Comparison of ENCODE assay signal across 25 cellular contexts in the genomic region with DNA sequence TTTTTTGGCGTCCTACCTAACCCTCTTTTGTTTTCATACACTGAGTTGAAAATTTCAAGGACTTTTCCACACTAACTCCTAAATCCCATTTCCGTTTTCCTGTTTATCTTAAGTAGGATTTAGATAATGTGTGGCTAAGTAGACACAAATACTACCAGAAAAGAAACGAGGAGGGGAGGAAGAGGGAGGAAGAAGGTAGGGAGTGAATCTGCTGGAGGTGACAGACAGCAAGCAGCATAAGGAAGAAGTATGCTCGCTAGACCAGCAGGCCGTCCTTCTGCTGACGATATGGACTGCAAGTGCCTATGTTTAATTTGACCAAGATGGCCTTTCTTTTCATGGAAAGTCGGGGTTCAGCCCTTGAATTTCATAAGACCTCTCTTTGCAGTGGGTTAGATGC.
"Had no signal": no experiment of that assay in that cellular context is flagged by ENCODE, and none has a peak within 500 bp of the region (broad histone marks: within the 10 kb centered on the region; RNA-seq: fewer than 3 reads in every experiment).

No MANE protein-coding gene starts in this region.

- H3K4me1 Mint-ChIP-seq: activated B cell treated with CpG ODN at 0.5 μM for 24 hours; activated CD4-positive, alpha-beta memory T cell treated with anti-CD3 and anti-CD28 coated beads, Interleukin-2, amount 10 ng/mL, durations not matched to agents 7 days and 5 days; activated CD4-positive, alpha-beta T cell treated with anti-CD3 and anti-CD28 coated beads for 36 hours; activated naive CD4-positive, alpha-beta T cell treated with anti-CD3 and anti-CD28 coated beads, Interleukin-2, amount 10 ng/mL, durations not matched to agents 7 days and 5 days; activated naive CD8-positive, alpha-beta T cell treated with anti-CD3 and anti-CD28 coated beads for 36 hours; activated T-helper 17 cell treated with anti-CD3 and anti-CD28 coated beads, Interleukin-2, amount 50 U/mL, for 72 hours; T-cell had no signal

- H3K36me3 Mint-ChIP-seq: activated naive CD4-positive, alpha-beta T cell treated with anti-CD3 and anti-CD28 coated beads, Interleukin-2, amount 10 ng/mL, durations not matched to agents 7 days and 5 days; activated naive CD8-positive, alpha-beta T cell treated with anti-CD3 and anti-CD28 coated beads for 36 hours; T-cell had no signal

- H3K27me3 Mint-ChIP-seq: activated CD4-positive, alpha-beta T cell treated with anti-CD3 and anti-CD28 coated beads for 36 hours; activated T-helper 17 cell treated with anti-CD3 and anti-CD28 coated beads, Interleukin-2, amount 50 U/mL, for 72 hours had no signal

- FAIRE-seq: TTC549 had no signal

- H3K4me3 Mint-ChIP-seq: activated B cell treated with CpG ODN at 0.5 μM for 24 hours; activated CD4-positive, alpha-beta memory T cell treated with anti-CD3 and anti-CD28 coated beads, Interleukin-2, amount 10 ng/mL, durations not matched to agents 7 days and 5 days; activated CD4-positive, alpha-beta T cell treated with anti-CD3 and anti-CD28 coated beads for 36 hours; activated naive CD4-positive, alpha-beta T cell treated with anti-CD3 and anti-CD28 coated beads, Interleukin-2, amount 10 ng/mL, durations not matched to agents 7 days and 5 days; activated naive CD8-positive, alpha-beta T cell treated with anti-CD3 and anti-CD28 coated beads for 36 hours; activated T-helper 17 cell treated with anti-CD3 and anti-CD28 coated beads, Interleukin-2, amount 50 U/mL, for 72 hours; T-cell had no signal

- DNase-seq: activated B cell treated with CpG ODN at 0.5 μM for 24 hours; activated CD4-positive, alpha-beta memory T cell treated with anti-CD3 and anti-CD28 coated beads, Interleukin-2, amount 10 ng/mL, durations not matched to agents 7 days and 5 days; activated CD4-positive, alpha-beta T cell treated with anti-CD3 and anti-CD28 coated beads for 36 hours; activated CD4-positive, alpha-beta T cell treated with anti-CD3 and anti-CD28 coated beads, Interleukin-2, amount 50 U/mL, for 1 hour; activated gamma-delta T cell; activated naive CD4-positive, alpha-beta T cell treated with anti-CD3 and anti-CD28 coated beads, Interleukin-2, amount 10 ng/mL, durations not matched to agents 7 days and 5 days; activated naive CD8-positive, alpha-beta T cell treated with anti-CD3 and anti-CD28 coated beads for 36 hours; activated T-cell treated with anti-CD3 and anti-CD28 coated beads for 4 hours; anterior cingulate cortex; caudate nucleus; MM.1S; NCI-H1105; NCI-H1436; NCI-H1694 treated with DMSO at 0.1 percent for 48 hours; NCI-H2029 treated with DMSO at 0.1 percent for 48 hours; NCI-H446; NCI-H524 treated with DMSO at 0.1 percent for 48 hours; NCI-H748 treated with DMSO at 0.1 percent for 48 hours; SIG-M5; T-cell; T-helper 2 cell; T1000 had no signal

- H3K9me3 Mint-ChIP-seq: activated B cell treated with CpG ODN at 0.5 μM for 24 hours; activated CD4-positive, alpha-beta memory T cell treated with anti-CD3 and anti-CD28 coated beads, Interleukin-2, amount 10 ng/mL, durations not matched to agents 7 days and 5 days; activated naive CD4-positive, alpha-beta T cell treated with anti-CD3 and anti-CD28 coated beads, Interleukin-2, amount 10 ng/mL, durations not matched to agents 7 days and 5 days; activated naive CD8-positive, alpha-beta T cell treated with anti-CD3 and anti-CD28 coated beads for 36 hours; activated T-helper 17 cell treated with anti-CD3 and anti-CD28 coated beads, Interleukin-2, amount 50 U/mL, for 72 hours; T-cell had no signal

- H3K27ac Mint-ChIP-seq: activated B cell treated with CpG ODN at 0.5 μM for 24 hours; activated CD4-positive, alpha-beta memory T cell treated with anti-CD3 and anti-CD28 coated beads, Interleukin-2, amount 10 ng/mL, durations not matched to agents 7 days and 5 days; activated CD4-positive, alpha-beta T cell treated with anti-CD3 and anti-CD28 coated beads for 36 hours; activated naive CD4-positive, alpha-beta T cell treated with anti-CD3 and anti-CD28 coated beads, Interleukin-2, amount 10 ng/mL, durations not matched to agents 7 days and 5 days; activated naive CD8-positive, alpha-beta T cell treated with anti-CD3 and anti-CD28 coated beads for 36 hours; activated T-helper 17 cell treated with anti-CD3 and anti-CD28 coated beads, Interleukin-2, amount 50 U/mL, for 72 hours; T-cell had no signal

- ATAC-seq: activated CD4-positive, alpha-beta T cell treated with anti-CD3 and anti-CD28 coated beads for 36 hours; activated T-helper 17 cell treated with anti-CD3 and anti-CD28 coated beads, Interleukin-2, amount 50 U/mL, for 72 hours; T-cell had no signal

- H3K4me3 ChIP-seq: SK-N-MC had no signal

- H3K27ac ChIP-seq: SK-N-MC had no signal
